In genomic region chr1:56071351-56071750, GRCh38 we compare ENCODE assay signal across 30 cellular contexts.
"Had no signal": no experiment of that assay in that cellular context is flagged by ENCODE, and none has a peak within 500 bp of the region (broad histone marks: within the 10 kb centered on the region; RNA-seq: fewer than 3 reads in every experiment).

No MANE protein-coding gene starts in this region.

- H3K36me3 ChIP-seq: brain microvascular endothelial cell, breast epithelium had no signal

- H3K9me3 ChIP-seq: body of pancreas, breast epithelium had no signal

- H3K27ac ChIP-seq: body of pancreas, brain microvascular endothelial cell, breast epithelium, VCaP had no signal

- ATAC-seq: activated CD4-positive, alpha-beta T cell treated with anti-CD3 and anti-CD28 coated beads for 36 hours; activated CD4-positive, CD25-positive, alpha-beta regulatory T cell treated with anti-CD3 and anti-CD28 coated beads, Interleukin-2, amount 50 U/mL, for 24 hours; activated CD8-positive, alpha-beta memory T cell treated with anti-CD3 and anti-CD28 coated beads, Interleukin-2, amount 10 ng/mL, durations not matched to agents 7 days and 5 days; activated CD8-positive, alpha-beta T cell treated with anti-CD3 and anti-CD28 coated beads, Interleukin-2, amount 10 ng/mL, durations not matched to agents 7 days and 5 days; activated naive CD8-positive, alpha-beta T cell treated with anti-CD3 and anti-CD28 coated beads, Interleukin-2, amount 50 U/mL, for 24 hours; body of pancreas had no signal

- H3K27me3 ChIP-seq: body of pancreas, brain microvascular endothelial cell, breast epithelium had no signal

- FAIRE-seq: TTC549 had no signal

- H3K4me3 ChIP-seq: body of pancreas, breast epithelium had no signal

- DNase-seq: activated B cell treated with CpG ODN at 0.5 μM for 24 hours; activated CD4-positive, alpha-beta memory T cell treated with anti-CD3 and anti-CD28 coated beads, Interleukin-2, amount 10 ng/mL, durations not matched to agents 7 days and 5 days; activated CD4-positive, alpha-beta T cell treated with anti-CD3 and anti-CD28 coated beads for 1 hour; activated CD4-positive, alpha-beta T cell treated with anti-CD3 and anti-CD28 coated beads for 36 hours; activated CD4-positive, alpha-beta T cell treated with anti-CD3 and anti-CD28 coated beads for 48 hours; activated CD4-positive, alpha-beta T cell treated with anti-CD3 and anti-CD28 coated beads, Interleukin-2, amount 10 ng/mL, durations not matched to agents 7 days and 5 days; activated CD4-positive, alpha-beta T cell treated with anti-CD3 and anti-CD28 coated beads, Interleukin-2, amount 50 U/mL, for 48 hours; activated CD8-positive, alpha-beta memory T cell treated with anti-CD3 and anti-CD28 coated beads for 24 hours; activated CD8-positive, alpha-beta memory T cell treated with anti-CD3 and anti-CD28 coated beads, Interleukin-2, amount 10 ng/mL, durations not matched to agents 7 days and 5 days; activated CD8-positive, alpha-beta memory T cell treated with anti-CD3 and anti-CD28 coated beads, Interleukin-2, amount 50 U/mL, for 48 hours; activated CD8-positive, alpha-beta T cell treated with anti-CD3 and anti-CD28 coated beads, Interleukin-2, amount 10 ng/mL, durations not matched to agents 7 days and 5 days; activated effector memory CD4-positive, alpha-beta T cell treated with Interleukin-2 at 50 U/mL for 16 hours; activated gamma-delta T cell; activated naive CD4-positive, alpha-beta T cell treated with anti-CD3 and anti-CD28 coated beads, Interleukin-2, amount 10 ng/mL, durations not matched to agents 7 days and 5 days; activated naive CD4-positive, alpha-beta T cell treated with Interleukin-2 at 50 U/mL for 16 hours; activated naive CD8-positive, alpha-beta T cell treated with anti-CD3 and anti-CD28 coated beads, Interleukin-2, amount 10 ng/mL, durations not matched to agents 7 days and 5 days; activated naive CD8-positive, alpha-beta T cell treated with anti-CD3 and anti-CD28 coated beads, Interleukin-2, amount 50 U/mL, for 24 hours; activated T-cell treated with anti-CD3 and anti-CD28 coated beads, Interleukin-2, amount 50 U/mL, for 24 hours; activated T-cell treated with anti-CD3 and anti-CD28 coated beads, Interleukin-2, amount 50 U/mL, for 48 hours; amygdala; anterior cingulate cortex; body of pancreas; brain microvascular endothelial cell; central memory CD4-positive, alpha-beta T cell; T-helper 2 cell; T-helper 9 cell had no signal
